Comparison of ENCODE assay signal across 23 cellular contexts in genomic region chr6:14647311-14647710, GRCh38.
A peak's percentile ranks its signal among the peaks of the same experiment; 100 is the strongest.
DNase-seq lines count a peak whose midpoint lies in the region; ATAC-seq, FAIRE-seq and TF ChIP-seq lines count a peak whose summit lies in the region.
"Had no signal": no experiment of that assay in that cellular context is flagged by ENCODE, and none has a peak within 500 bp of the region (broad histone marks: within the 10 kb centered on the region; RNA-seq: fewer than 3 reads in every experiment).

No MANE protein-coding gene starts in this region.

- ATAC-seq in right cardiac atrium = peak; percentile 50 to 52

- no peak overlapping the region for H2BK5ac ChIP-seq in H1 (ENCODE audit: low read depth, low read length)

- FAIRE-seq in H1 (lab: Jason Lieb, UNC) = no peak
- FAIRE-seq: A204.1, G401.6, GM12891, GM19239 had no signal

- no peak overlapping the region for H3K4me2 ChIP-seq in H1 (ENCODE audit: insufficient read depth in 1 of 2, low read depth in 2 of 2, low read length in 2 of 2)

- no peak overlapping the region for H3K23ac ChIP-seq in H1 (ENCODE audit: insufficient read length)

- TF ChIP-seq CTCF in H1 (IDR thresholded peaks at IDR 0.05; ENCODE audit: control extremely low read depth in 1 of 3, insufficient read depth in 1 of 3, low read depth in 1 of 3, low read length in 3 of 3) (no peak), suprapubic skin (IDR thresholded peaks at IDR 0.05) (no peak), tibial nerve (IDR thresholded peaks at IDR 0.05) (no peak), spleen (IDR thresholded peaks at IDR 0.05 in 8 of 11, conservative IDR thresholded peaks at IDR 0.05 in 3 of 11) (no peak)

- no peak overlapping the region for H3K9ac ChIP-seq in H1 (replicated peaks in 1 of 4; ENCODE audit: extremely low read depth in 1 of 4, low read depth in 3 of 4, low read length in 3 of 4)

- CTCF ChIA-PET in H1 (lab: Charles Lee; ENCODE audit: partially characterized antibody) = no interaction called here

- no peak for TF ChIP-seq RAD21 in H1 (IDR thresholded peaks at IDR 0.05 in 1 of 2, conservative IDR thresholded peaks at IDR 0.05 in 1 of 2; ENCODE audit: low read depth in 2 of 2, low read length in 2 of 2)

- H3K79me2 ChIP-seq in H1 (ENCODE audit: control insufficient read depth in 1 of 2, insufficient read depth in 2 of 2, low read length in 2 of 2) = no peaks in the 10 kb centered on the region

- H3K4ac ChIP-seq in H1 (replicated peaks; ENCODE audit: insufficient read length, low read depth, low read length) = no peak overlapping the region

- TF ChIP-seq POLR2A in H1 (IDR thresholded peaks at IDR 0.05; ENCODE audit: control extremely low read depth in 1 of 2, low read depth in 2 of 2, low read length in 2 of 2) (no peak), suprapubic skin (IDR thresholded peaks at IDR 0.05) (no peak), tibial nerve (IDR thresholded peaks at IDR 0.05) (no peak), spleen (IDR thresholded peaks at IDR 0.05) (no peak)

- H3K79me1 ChIP-seq in H1 (ENCODE audit: low read depth, low read length) = no peaks in the 10 kb centered on the region

- POLR2A ChIA-PET in H1 (lab: Charles Lee; ENCODE audit: partially characterized antibody) = no interaction called here

- H3K27me3 ChIP-seq in H1 (replicated peaks in 1 of 4; ENCODE audit: control insufficient read depth in 3 of 4, extremely low read depth in 1 of 4, insufficient read depth in 3 of 4, low read length in 3 of 4) = no peaks in the 10 kb centered on the region
- no peaks in the 10 kb centered on the region for H3K27me3 ChIP-seq in right cardiac atrium (ENCODE audit: control insufficient read depth, insufficient read depth)
- H3K27me3 ChIP-seq in suprapubic skin = no peaks in the 10 kb centered on the region
- H3K27me3 ChIP-seq in tibial nerve = no peaks in the 10 kb centered on the region
- no peaks in the 10 kb centered on the region for H3K27me3 ChIP-seq in spleen (replicated peaks in 1 of 7)
- H3K27me3 ChIP-seq: BE2C had no signal

- no peak overlapping the region for H3K14ac ChIP-seq in H1 (ENCODE audit: insufficient read length)

- intact Hi-C loops in right cardiac atrium (cut with DNase I) (no loop called here), spleen (cut with DNase I; ENCODE audit: low total_unique reads) (no loop called here)

- H4K20me1 ChIP-seq in H1 (replicated peaks in 1 of 2; ENCODE audit: control insufficient read depth in 1 of 2, insufficient read depth in 2 of 2, low read length in 2 of 2) = no peaks in the 10 kb centered on the region

- H2AFZ ChIP-seq in H1 (ENCODE audit: low read length) = no peak overlapping the region

- no peak overlapping the region for H2BK20ac ChIP-seq in H1 (ENCODE audit: low read length)

- no peak overlapping the region for H3K56ac ChIP-seq in H1 (replicated peaks; ENCODE audit: insufficient read length, low read depth, low read length)

- H3K27ac ChIP-seq in H1 (ENCODE audit: low read depth, low read length) (no peak overlapping the region), right cardiac atrium (ENCODE audit: low read length) (no peak overlapping the region), suprapubic skin (no peak overlapping the region), tibial nerve (no peak overlapping the region), spleen (no peak overlapping the region)
- H3K27ac ChIP-seq: HL-60 had no signal

- DNase-seq in amniotic epithelial cell (ENCODE audit: low read depth) = peak; percentile 16
- DNase-seq in H1 (ENCODE audit: low read depth in 1 of 2, low spot score in 2 of 2) = no peak
- no peak for DNase-seq in right cardiac atrium
- no peak for DNase-seq in suprapubic skin (ENCODE audit: low spot score in 2 of 2)
- DNase-seq in tibial nerve (ENCODE audit: low spot score in 2 of 2) = no peak
- no peak for DNase-seq in T-helper 1 cell
- DNase-seq in spleen = no peak
- no peak for DNase-seq in MV-4-11 (lab: John Stamatoyannopoulos, UW)
- DNase-seq: ACHN; BE2C; C1 segment of cervical spinal cord; CD4-positive, CD25-positive, alpha-beta regulatory T cell; CD8-positive, alpha-beta memory T cell; COR-L47; DMS 273 treated with DMSO at 0.1 percent for 48 hours; DMS53; DND-41; HCEC 1CT had no signal

- peaks cover 0 to 1% (median under 1%) of the 10 kb centered on the region in 4 experiments; a peak in 4 of 7 replicates for H3K4me1 ChIP-seq in H1 (replicated peaks in 1 of 4; ENCODE audit: control insufficient read depth in 3 of 4, insufficient read depth in 4 of 4, low read length in 3 of 4)
- H3K4me1 ChIP-seq in right cardiac atrium (ENCODE audit: control insufficient read depth, insufficient read depth, low read length) = no peaks in the 10 kb centered on the region
- no peaks in the 10 kb centered on the region for H3K4me1 ChIP-seq in suprapubic skin
- no peaks in the 10 kb centered on the region for H3K4me1 ChIP-seq in tibial nerve
- peaks cover 0 to 5% (median 0%) of the 10 kb centered on the region in 6 donors for H3K4me1 ChIP-seq in spleen

- no peaks in the 10 kb centered on the region for H3K36me3 ChIP-seq in H1 (ENCODE audit: control insufficient read depth in 2 of 4, insufficient read depth in 4 of 4, low read length in 3 of 4)
- H3K36me3 ChIP-seq in suprapubic skin = no peaks in the 10 kb centered on the region
- no peaks in the 10 kb centered on the region for H3K36me3 ChIP-seq in tibial nerve
- no peaks in the 10 kb centered on the region for H3K36me3 ChIP-seq in spleen
- H3K36me3 ChIP-seq: BE2C had no signal

- WGBS in H1 (ENCODE audit: extremely low coverage in 1 of 2, insufficient coverage in 1 of 2, insufficient read length in 1 of 2, insufficient replicate concordance in 2 of 2, low coverage in 1 of 2, low lambda C conversion rate in 2 of 2, missing lambda C conversion rate in 1 of 2), 2 experiments = 93% methylated on average over 5 of the region's 6 CpGs; no CpG with 5 or more reads in 1 of the 2 experiments
- WGBS in right cardiac atrium = 63% methylated on average over 6 of the region's 6 CpGs
- 91% methylated on average over 6 of the region's 6 CpGs for WGBS in suprapubic skin
- 77 to 87% methylated on average over 6 of the region's 6 CpGs for WGBS in tibial nerve, 2 donors
- 91 to 96% (median 95%) methylated on average over 6 of the region's 6 CpGs for WGBS in spleen, 5 donors

- H3K9me3 ChIP-seq in H1 (ENCODE audit: insufficient read depth in 2 of 2, low read depth in 1 of 2, low read length in 1 of 2) (no peaks in the 10 kb centered on the region), right cardiac atrium (ENCODE audit: control insufficient read depth, low read length) (no peaks in the 10 kb centered on the region), suprapubic skin (no peaks in the 10 kb centered on the region), tibial nerve (no peaks in the 10 kb centered on the region), spleen (no peaks in the 10 kb centered on the region)
- H3K9me3 ChIP-seq: BE2C had no signal

- H2BK15ac ChIP-seq in H1 (ENCODE audit: low read length) = no peak overlapping the region

- 0 out of 2 replicates have a peak overlapping the region, but pooled peaks have one; percentile 1 for H3K18ac ChIP-seq in H1 (ENCODE audit: extremely low read depth, low read length)

- H2BK12ac ChIP-seq in H1 (ENCODE audit: low read depth, low read length) = no peak overlapping the region; the same call in 1 of the 2 replicates

- no peak overlapping the region for H4K8ac ChIP-seq in H1 (ENCODE audit: extremely low read depth, insufficient read depth, low read length)

- H4K91ac ChIP-seq in H1 (replicated peaks; ENCODE audit: insufficient read length, low read length) = no peak overlapping the region

- no peaks in the 10 kb centered on the region for H3K23me2 ChIP-seq in H1 (ENCODE audit: low read depth, low read length)

- no peak for TF ChIP-seq EP300 in H1 (IDR thresholded peaks at IDR 0.05; ENCODE audit: borderline replicate concordance in 1 of 2, low read depth in 2 of 2, low read length in 2 of 2)
- peak; percentile 86 for TF ChIP-seq EP300 in suprapubic skin (IDR thresholded peaks at IDR 0.05)
- TF ChIP-seq EP300 in tibial nerve (IDR thresholded peaks at IDR 0.05) = no peak

- H3K4me3 ChIP-seq in H1 (ENCODE audit: extremely low read depth in 1 of 4, insufficient read depth in 2 of 4, low read depth in 3 of 4, low read length in 4 of 4) (no peak overlapping the region), right cardiac atrium (ENCODE audit: low read length) (no peak overlapping the region), suprapubic skin (no peak overlapping the region), tibial nerve (no peak overlapping the region), spleen (no peak overlapping the region)

- no peak overlapping the region for H2BK120ac ChIP-seq in H1 (replicated peaks; ENCODE audit: low read depth, low read length)

- H2AK5ac ChIP-seq in H1 (ENCODE audit: low read depth, low read length) = no peak overlapping the region

- no peak overlapping the region for H4K5ac ChIP-seq in H1 (ENCODE audit: insufficient read length, low read depth, low read length)

TF ChIP-seq in H1, 55 proteins besides CTCF, POLR2A, EP300 and RAD21:
- no peak for TF ChIP-seq SRF (IDR thresholded peaks at IDR 0.05; ENCODE audit: low read depth, low read length)
- TF ChIP-seq CHD1 (IDR thresholded peaks at IDR 0.05; ENCODE audit: low read depth, low read length) = no peak
- no peak for TF ChIP-seq BCL11A (IDR thresholded peaks at IDR 0.05; ENCODE audit: low read depth in 2 of 2, low read length in 2 of 2)
